10 cellular contexts compared by ENCODE assay signal in the genomic region with DNA sequence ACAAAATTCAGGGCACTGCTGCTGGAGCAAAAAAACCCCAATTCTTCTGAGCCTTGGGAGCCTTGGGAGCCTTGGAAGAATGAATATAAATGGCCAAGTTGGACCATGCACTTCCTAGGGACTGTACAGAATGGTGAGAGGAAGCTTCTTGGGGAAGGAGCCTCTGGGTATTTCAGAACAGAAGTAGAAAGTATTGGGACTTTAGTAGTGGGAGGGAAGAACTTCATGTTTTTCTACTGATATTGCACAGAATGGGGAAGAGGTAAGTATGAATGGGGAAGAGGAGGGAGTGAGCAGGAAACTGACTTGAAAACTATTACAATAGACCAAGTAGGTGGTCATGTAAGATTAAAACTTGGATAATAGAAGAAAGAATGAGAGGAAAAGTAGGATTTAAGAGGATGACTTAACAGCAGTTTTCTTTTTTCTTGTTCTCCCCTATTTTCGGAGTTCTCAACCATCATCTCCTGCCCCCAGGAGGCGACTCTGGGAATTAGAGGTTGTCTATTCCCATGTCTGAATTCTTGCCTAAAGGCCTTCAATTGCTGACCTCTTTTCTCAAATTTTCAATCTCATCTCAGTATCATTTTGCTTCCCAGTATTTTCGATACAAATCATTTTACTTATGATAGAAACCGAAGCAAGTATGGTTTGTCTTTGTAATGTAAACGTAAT. TPM values are rescaled to one million over a fixed set of nuclear protein-coding genes. Genes with fewer than 3 reads are reported as not detected.
DNase-seq lines count a peak whose midpoint lies in the region; ATAC-seq and TF ChIP-seq lines count a peak whose summit lies in the region.
"Had no signal": no experiment of that assay in that cellular context is flagged by ENCODE, and none has a peak within 500 bp of the region (broad histone marks: within the 10 kb centered on the region; RNA-seq: fewer than 3 reads in every experiment).

No MANE protein-coding gene starts in this region.

- H3K27me3 Mint-ChIP-seq in GM23338 (ENCODE audit: insufficient read depth, low read depth, poor library complexity): peaks cover 1% of the 10 kb centered on the region
- H3K27me3 Mint-ChIP-seq in endothelial cell (ENCODE audit: unreplicated experiment): no peaks in the 10 kb centered on the region

- H3K9me3 Mint-ChIP-seq in GM23338: peaks cover 6% of the 10 kb centered on the region; the same call in 2 of the 3 replicates
- no peaks in the 10 kb centered on the region for H3K9me3 Mint-ChIP-seq in endothelial cell (ENCODE audit: unreplicated experiment)

- H3K4me2 ChIP-seq in GM23338: no peak overlapping the region
- H3K4me2 ChIP-seq in OCI-LY3 (ENCODE audit: low read length): no peak overlapping the region
- H3K4me2 ChIP-seq in osteoblast (ENCODE audit: insufficient read depth, low read length): peak overlapping the region; percentile 76

- H3K27ac Mint-ChIP-seq in GM23338: no peak overlapping the region; the same call in 1 of the 2 replicates
- peak overlapping the region; percentile 62 for H3K27ac Mint-ChIP-seq in endothelial cell (ENCODE audit: unreplicated experiment)

- intact Hi-C loops in aorta (cut with DNase I): no loop called here

- H3K4me1 Mint-ChIP-seq in GM23338 (no peaks in the 10 kb centered on the region; the same call in 2 of the 3 replicates), endothelial cell (ENCODE audit: unreplicated experiment) (peaks cover 18% of the 10 kb centered on the region)

- H2AFZ ChIP-seq in GM23338: no peak overlapping the region
- no peak overlapping the region for H2AFZ ChIP-seq in OCI-LY3 (ENCODE audit: low read depth, low read length)
- peak overlapping the region; percentile 71 for H2AFZ ChIP-seq in osteoblast (ENCODE audit: low read length)

- no peaks in the 10 kb centered on the region for H3K36me3 ChIP-seq in GM23338 (ENCODE audit: insufficient read depth)
- no peaks in the 10 kb centered on the region for H3K36me3 ChIP-seq in OCI-LY3 (replicated peaks; ENCODE audit: low read depth, low read length)
- no peaks in the 10 kb centered on the region for H3K36me3 ChIP-seq in osteoblast (ENCODE audit: insufficient read depth, low read length)
- H3K36me3 ChIP-seq in aorta (ENCODE audit: control insufficient read depth in 1 of 2, insufficient read depth in 2 of 2, low read length in 1 of 2): no peaks in the 10 kb centered on the region

- no peaks in the 10 kb centered on the region for H3F3A ChIP-seq in GM23338 (replicated peaks; ENCODE audit: low read depth)

- H3K4me3 Mint-ChIP-seq in GM23338 (no peak overlapping the region), endothelial cell (ENCODE audit: unreplicated experiment) (no peak overlapping the region)

- ATAC-seq in GM23338 (no peak; the same call in 2 of the 3 replicates), HG02870 (IDR thresholded peaks at IDR 0.05; ENCODE audit: unreplicated experiment) (no peak), aorta (ENCODE audit: low FRiP score) (no peak), GM18870 (IDR thresholded peaks at IDR 0.05; ENCODE audit: unreplicated experiment) (no peak), HG02852 (IDR thresholded peaks at IDR 0.05; ENCODE audit: unreplicated experiment) (no peak)

- H3K4me3 ChIP-seq in GM23338 (no peak overlapping the region), OCI-LY3 (ENCODE audit: low read length) (no peak overlapping the region), osteoblast (ENCODE audit: insufficient read depth, low read length) (peak overlapping the region; percentile 34), aorta (ENCODE audit: low read length in 2 of 2) (no peak overlapping the region)
- H3K4me3 ChIP-seq: skin epidermis had no signal

- no peaks in the 10 kb centered on the region for H4K20me1 ChIP-seq in GM23338 (replicated peaks; ENCODE audit: insufficient read depth)
- H4K20me1 ChIP-seq in OCI-LY3 (ENCODE audit: insufficient read depth, low read length): no peaks in the 10 kb centered on the region
- no peaks in the 10 kb centered on the region for H4K20me1 ChIP-seq in osteoblast (ENCODE audit: insufficient read depth, low read length)

- H3K4me1 ChIP-seq in GM23338 (ENCODE audit: insufficient read depth) (no peaks in the 10 kb centered on the region), OCI-LY3 (ENCODE audit: low read length) (peaks cover 6% of the 10 kb centered on the region; the same call in 1 of the 2 replicates), osteoblast (ENCODE audit: insufficient read depth, low read length) (peaks cover 23% of the 10 kb centered on the region), aorta (ENCODE audit: control insufficient read depth in 1 of 2, insufficient read depth in 2 of 2, low read length in 2 of 2) (peaks cover 2 to 4% of the 10 kb centered on the region in 2 donors)

- 82 to 95% methylated on average over 5 of the region's 5 CpGs for WGBS in aorta, 2 donors

- TF ChIP-seq CTCF in GM23338 (conservative IDR thresholded peaks at IDR 0.05; ENCODE audit: low read depth in 2 of 2) (peak; percentile 61 to 65), OCI-LY3 (IDR thresholded peaks at IDR 0.05; ENCODE audit: low read depth, low read length) (peak; percentile 16), endothelial cell (IDR thresholded peaks at IDR 0.05; ENCODE audit: unreplicated experiment) (peak; percentile 41), osteoblast (IDR thresholded peaks at IDR 0.05; ENCODE audit: extremely low read depth, low read depth, low read length) (peak; percentile 31)

- no peak overlapping the region for H3K27ac ChIP-seq in GM23338 (ENCODE audit: low read depth)
- no peak overlapping the region for H3K27ac ChIP-seq in OCI-LY3 (ENCODE audit: low read length)
- peak overlapping the region; percentile 82 for H3K27ac ChIP-seq in osteoblast (ENCODE audit: low read depth, low read length)
- H3K27ac ChIP-seq in aorta (ENCODE audit: low read depth in 1 of 2, low read length in 2 of 2): no peak overlapping the region

- no peaks in the 10 kb centered on the region for H3K27me3 ChIP-seq in GM23338 (ENCODE audit: insufficient read depth)
- H3K27me3 ChIP-seq in OCI-LY3 (ENCODE audit: low read depth, low read length): no peaks in the 10 kb centered on the region
- no peaks in the 10 kb centered on the region for H3K27me3 ChIP-seq in osteoblast (ENCODE audit: insufficient read depth, low read length)
- H3K27me3 ChIP-seq in aorta (ENCODE audit: control insufficient read depth in 1 of 2, insufficient read depth in 2 of 2, low read length in 1 of 2): no peaks in the 10 kb centered on the region

- H3K9me3 ChIP-seq in OCI-LY3 (ENCODE audit: insufficient read depth, low read length) (no peaks in the 10 kb centered on the region), osteoblast (ENCODE audit: low read depth, low read length) (no peaks in the 10 kb centered on the region), aorta (ENCODE audit: control insufficient read depth, low read length) (no peaks in the 10 kb centered on the region)

- peak; percentile 70 for DNase-seq in GM23338 (ENCODE audit: low spot score)
- peak; percentile 22 for DNase-seq in endothelial cell (ENCODE audit: low spot score)
- DNase-seq in osteoblast (ENCODE audit: insufficient read length, low spot score, missing footprints): no peak
- no peak for DNase-seq in aorta
- DNase-seq: cerebellar nuclear complex had no signal

- no peaks in the 10 kb centered on the region; the same call in none of the 2 replicates for H3K9me2 ChIP-seq in GM23338 (ENCODE audit: insufficient read depth)

- H3K79me2 ChIP-seq in GM23338 (replicated peaks; ENCODE audit: insufficient read depth) (no peaks in the 10 kb centered on the region), OCI-LY3 (ENCODE audit: low read length) (no peaks in the 10 kb centered on the region), osteoblast (ENCODE audit: insufficient read depth, low read length) (no peaks in the 10 kb centered on the region)

- H3K9ac ChIP-seq in OCI-LY3 (ENCODE audit: low read length): no peak overlapping the region

- peaks cover 4% of the 10 kb centered on the region; the same call in 2 of the 3 replicates for H3K36me3 Mint-ChIP-seq in GM23338 (ENCODE audit: low read depth)
- H3K36me3 Mint-ChIP-seq in endothelial cell (ENCODE audit: low read depth, unreplicated experiment): no peaks in the 10 kb centered on the region

TF ChIP-seq in GM23338, 12 proteins besides CTCF, POLR2A, EP300 and RAD21 (continues in another document):
- TF ChIP-seq JUNB (IDR thresholded peaks at IDR 0.05; ENCODE audit: unreplicated experiment): no peak
- TF ChIP-seq REST (IDR thresholded peaks at IDR 0.05; ENCODE audit: unreplicated experiment): no peak

RNA-seq across cellular contexts. Expression of gene TAPT1, which starts 44.5 kb away (rescaled TPM):
- total RNA-seq in GM23338 (2014; rRNA removed; shearing (Covaris generic)): 9.9 and 10.4 TPM in 2 replicates
- 3.6 TPM in 2 replicates for polyA plus RNA-seq in GM23338 (2016; fragmentation: Nextera tagmentation; extraction: Ambion mirVana)
- total RNA-seq in endothelial cell (ENCODE audit: unreplicated experiment): 18.4 TPM
- total RNA-seq in osteoblast: 18.0 and 19.5 TPM in 2 replicates
- 10 to 100 TPM; 50.8 to 56.8 TPM for total RNA-seq in aorta
- 10 to 100 TPM in 1 of 2 donors, 1 to 10 TPM in 1; 7.0 to 20.6 TPM for polyA plus RNA-seq in aorta

Comparison
In these comparisons a context has a peak if more than half of its experiments do, and no peak if none do; other contexts are left out.
1. DNase-seq: peak in GM23338 (single experiment) and endothelial cell (single experiment); none in osteoblast (single experiment) and aorta (0 of 2).
2. Peak in every context shown above with its lines, with median percentiles within 50 percentile points of each other: CTCF ChIP-seq.